Comparison of ENCODE assay signal across 26 cellular contexts in genomic region chr7:37071124-37071523, GRCh38.
DNase-seq lines count a peak whose midpoint lies in the region; ATAC-seq and TF ChIP-seq lines count a peak whose summit lies in the region.
"Had no signal": no experiment of that assay in that cellular context is flagged by ENCODE, and none has a peak within 500 bp of the region (broad histone marks: within the 10 kb centered on the region; RNA-seq: fewer than 3 reads in every experiment).

No MANE protein-coding gene starts in this region.

- TF ChIP-seq EP300 in SK-N-SH (IDR thresholded peaks at IDR 0.05; ENCODE audit: borderline replicate concordance in 1 of 2, low read depth in 1 of 2, low read length in 1 of 2) = no peak

- no peak overlapping the region for H3K4me3 Mint-ChIP-seq in activated T-cell treated with anti-CD3 and anti-CD28 coated beads, Interleukin-2, amount 50 U/mL, for 4 hours
- H3K4me3 Mint-ChIP-seq in activated T-helper 1 cell treated with anti-CD3 and anti-CD28 coated beads, Interleukin-12 subunit alpha, Interleukin-12 subunit beta, Interleukin-2, Interleukin-4 antibody, amounts not matched to agents 30 ng/mL and 10 ng/mL and 1 ng/mL, durations not matched to agents 14 hours and 24 hours and 36 hours = peak overlapping the region; percentile 6
- peak overlapping the region; percentile 64 for H3K4me3 Mint-ChIP-seq in activated T-helper 17 cell treated with anti-CD3 and anti-CD28 coated beads, Interleukin-2, amount 50 U/mL, for 72 hours
- H3K4me3 Mint-ChIP-seq in stimulated activated effector memory CD8-positive, alpha-beta T cell treated with anti-CD3 and anti-CD28 coated beads, Interleukin-12 subunit alpha, Interleukin-12 subunit beta, amount 100 ng/mL, for 72 hours = peak overlapping the region; percentile 13
- H3K4me3 Mint-ChIP-seq: CD4-positive, alpha-beta memory T cell had no signal

- intact Hi-C loops in activated T-helper 1 cell treated with anti-CD3 and anti-CD28 coated beads, Interleukin-12 subunit alpha, Interleukin-12 subunit beta, Interleukin-2, Interleukin-4 antibody, amounts not matched to agents 30 ng/mL and 10 ng/mL and 1 ng/mL, durations not matched to agents 14 hours and 24 hours and 36 hours (cut with micrococcal nuclease) = loop anchor here (1.0 to 5.0 kb wide), 5 partner anchors 39 to 472 kb away; no protein-coding TSS in a partner anchor

- H3K27me3 Mint-ChIP-seq in activated T-cell treated with anti-CD3 and anti-CD28 coated beads, Interleukin-2, amount 50 U/mL, for 4 hours (ENCODE audit: low read depth) = no peaks in the 10 kb centered on the region
- no peaks in the 10 kb centered on the region for H3K27me3 Mint-ChIP-seq in activated T-helper 1 cell treated with anti-CD3 and anti-CD28 coated beads, Interleukin-12 subunit alpha, Interleukin-12 subunit beta, Interleukin-2, Interleukin-4 antibody, amounts not matched to agents 30 ng/mL and 10 ng/mL and 1 ng/mL, durations not matched to agents 14 hours and 24 hours and 36 hours (ENCODE audit: insufficient read depth)
- no peaks in the 10 kb centered on the region for H3K27me3 Mint-ChIP-seq in activated T-helper 17 cell treated with anti-CD3 and anti-CD28 coated beads, Interleukin-2, amount 50 U/mL, for 72 hours
- H3K27me3 Mint-ChIP-seq: CD4-positive, alpha-beta memory T cell had no signal

- no peaks in the 10 kb centered on the region for H3K79me2 ChIP-seq in SK-N-SH (ENCODE audit: insufficient read depth)

- H3K9ac ChIP-seq in SK-N-SH = no peak overlapping the region
- H3K9ac ChIP-seq: GM23248 had no signal

- no peak overlapping the region for H2AFZ ChIP-seq in SK-N-SH (ENCODE audit: low read depth)
- H2AFZ ChIP-seq: GM23248 had no signal

- no peaks in the 10 kb centered on the region for H3K4me1 ChIP-seq in SK-N-SH (ENCODE audit: control insufficient read depth in 1 of 2, insufficient read depth in 2 of 2, low read depth in 1 of 2, low read length in 1 of 2)
- H3K4me1 ChIP-seq: Caco-2 had no signal

- POLR2A ChIA-PET in SK-N-SH (lab: Yijun Ruan, JAX) = no interaction called here

- H3F3A ChIP-seq in SK-N-SH (replicated peaks; ENCODE audit: insufficient read depth) = no peaks in the 10 kb centered on the region

- peak overlapping the region; percentile 73 for H3K27ac Mint-ChIP-seq in activated T-helper 1 cell treated with anti-CD3 and anti-CD28 coated beads, Interleukin-12 subunit alpha, Interleukin-12 subunit beta, Interleukin-2, Interleukin-4 antibody, amounts not matched to agents 30 ng/mL and 10 ng/mL and 1 ng/mL, durations not matched to agents 14 hours and 24 hours and 36 hours
- peak overlapping the region; percentile 85 for H3K27ac Mint-ChIP-seq in activated T-helper 17 cell treated with anti-CD3 and anti-CD28 coated beads, Interleukin-2, amount 50 U/mL, for 72 hours
- no peak overlapping the region for H3K27ac Mint-ChIP-seq in stimulated activated effector memory CD8-positive, alpha-beta T cell treated with anti-CD3 and anti-CD28 coated beads, Interleukin-12 subunit alpha, Interleukin-12 subunit beta, amount 100 ng/mL, for 72 hours

- H3K9me2 ChIP-seq in SK-N-SH = no peaks in the 10 kb centered on the region; the same call in 1 of the 2 replicates

- no peak for DNase-seq in activated T-cell treated with anti-CD3 and anti-CD28 coated beads, Interleukin-2, amount 50 U/mL, for 4 hours
- DNase-seq in activated T-cell treated with anti-CD3 and anti-CD28 coated beads for 4 hours (no peak), SK-N-SH (no peak), G401 (ENCODE audit: low spot score) (no peak)
- DNase-seq in activated T-helper 1 cell treated with anti-CD3 and anti-CD28 coated beads, Interleukin-12 subunit alpha, Interleukin-12 subunit beta, Interleukin-2, Interleukin-4 antibody, amounts not matched to agents 30 ng/mL and 10 ng/mL and 1 ng/mL, durations not matched to agents 14 hours and 24 hours and 36 hours (ENCODE audit: low spot score) = no peak
- no peak for DNase-seq in stimulated activated effector memory CD8-positive, alpha-beta T cell treated with anti-CD3 and anti-CD28 coated beads, Interleukin-12 subunit alpha, Interleukin-12 subunit beta, amount 100 ng/mL, for 72 hours (ENCODE audit: low spot score in 2 of 2)
- DNase-seq: C1 segment of cervical spinal cord; Caco-2; CD4-positive, alpha-beta memory T cell; GDM1; GM23248; H7; Kasumi-1; NCI-H1092 treated with DMSO at 0.1 percent for 48 hours; NCI-H1436; NCI-H187; NCI-H2081 treated with DMSO at 0.1 percent for 48 hours; NCI-H2171; NCI-H226; NCI-H510A; NCI-H69; Right ventricle myocardium superior; RPMI8226 had no signal

- H3K9me3 ChIP-seq in SK-N-SH = no peaks in the 10 kb centered on the region
- H3K9me3 ChIP-seq: Caco-2 had no signal

- in situ Hi-C loops in G401 (cut with HindIII; ENCODE audit: low sequenced_read_pairs) = no loop called here

- 33% methylated on average over 2 of the region's 2 CpGs for WGBS in SK-N-SH (ENCODE audit: low lambda C conversion rate)

- no peaks in the 10 kb centered on the region for H3K27me3 ChIP-seq in SK-N-SH (ENCODE audit: insufficient read depth)

- ATAC-seq in activated T-cell treated with anti-CD3 and anti-CD28 coated beads, Interleukin-2, amount 50 U/mL, for 4 hours = peak; percentile 57 to 71
- ATAC-seq in activated T-helper 17 cell treated with anti-CD3 and anti-CD28 coated beads, Interleukin-2, amount 50 U/mL, for 72 hours (replicated peaks) = peak; percentile 79
- no peak for ATAC-seq in stimulated activated effector memory CD8-positive, alpha-beta T cell treated with anti-CD3 and anti-CD28 coated beads, Interleukin-12 subunit alpha, Interleukin-12 subunit beta, amount 100 ng/mL, for 72 hours
- ATAC-seq: GM12878, K562 had no signal

- no peak overlapping the region for H3K4me3 ChIP-seq in SK-N-SH (ENCODE audit: low read depth in 2 of 2, low read length in 1 of 2)
- H3K4me3 ChIP-seq: GM12878, GM23248, K562 had no signal

- no peaks in the 10 kb centered on the region for H3K36me3 ChIP-seq in SK-N-SH (replicated peaks in 1 of 2; ENCODE audit: control insufficient read depth in 1 of 2, insufficient read depth in 2 of 2, low read length in 1 of 2)

- no peak for TF ChIP-seq CTCF in SK-N-SH (IDR thresholded peaks at IDR 0.05)

- TF ChIP-seq RAD21 in SK-N-SH (IDR thresholded peaks at IDR 0.05; ENCODE audit: low read length) = no peak

- peaks cover 50% of the 10 kb centered on the region for H3K4me1 Mint-ChIP-seq in activated T-cell treated with anti-CD3 and anti-CD28 coated beads, Interleukin-2, amount 50 U/mL, for 4 hours (ENCODE audit: low read depth)
- peaks cover 48% of the 10 kb centered on the region for H3K4me1 Mint-ChIP-seq in activated T-helper 1 cell treated with anti-CD3 and anti-CD28 coated beads, Interleukin-12 subunit alpha, Interleukin-12 subunit beta, Interleukin-2, Interleukin-4 antibody, amounts not matched to agents 30 ng/mL and 10 ng/mL and 1 ng/mL, durations not matched to agents 14 hours and 24 hours and 36 hours (ENCODE audit: low read depth)
- H3K4me1 Mint-ChIP-seq in activated T-helper 17 cell treated with anti-CD3 and anti-CD28 coated beads, Interleukin-2, amount 50 U/mL, for 72 hours = peaks cover 27% of the 10 kb centered on the region
- peaks cover 31% of the 10 kb centered on the region for H3K4me1 Mint-ChIP-seq in stimulated activated effector memory CD8-positive, alpha-beta T cell treated with anti-CD3 and anti-CD28 coated beads, Interleukin-12 subunit alpha, Interleukin-12 subunit beta, amount 100 ng/mL, for 72 hours

- CTCF ChIA-PET in SK-N-SH (lab: Yijun Ruan, JAX) = interaction anchor here (0.8 to 1.7 kb wide), 4 partner anchors 8 to 111 kb away, joined by 3 to 7 read pairs (median 6); no protein-coding TSS in a partner anchor

- H3K27ac ChIP-seq in SK-N-SH (ENCODE audit: low read depth in 2 of 2, low read length in 1 of 2) = no peak overlapping the region
- H3K27ac ChIP-seq: GM23248 had no signal

- peaks cover 31% of the 10 kb centered on the region for H3K36me3 Mint-ChIP-seq in activated T-cell treated with anti-CD3 and anti-CD28 coated beads, Interleukin-2, amount 50 U/mL, for 4 hours (ENCODE audit: insufficient read depth)
- H3K36me3 Mint-ChIP-seq in activated T-helper 1 cell treated with anti-CD3 and anti-CD28 coated beads, Interleukin-12 subunit alpha, Interleukin-12 subunit beta, Interleukin-2, Interleukin-4 antibody, amounts not matched to agents 30 ng/mL and 10 ng/mL and 1 ng/mL, durations not matched to agents 14 hours and 24 hours and 36 hours (ENCODE audit: low read depth) = peaks cover 32% of the 10 kb centered on the region
- peaks cover 52% of the 10 kb centered on the region for H3K36me3 Mint-ChIP-seq in activated T-helper 17 cell treated with anti-CD3 and anti-CD28 coated beads, Interleukin-2, amount 50 U/mL, for 72 hours (ENCODE audit: low read depth)
- H3K36me3 Mint-ChIP-seq in stimulated activated effector memory CD8-positive, alpha-beta T cell treated with anti-CD3 and anti-CD28 coated beads, Interleukin-12 subunit alpha, Interleukin-12 subunit beta, amount 100 ng/mL, for 72 hours = no peaks in the 10 kb centered on the region

- no peaks in the 10 kb centered on the region for H4K20me1 ChIP-seq in SK-N-SH (ENCODE audit: insufficient read depth)

- H3K4me2 ChIP-seq in SK-N-SH = no peak overlapping the region

- no peaks in the 10 kb centered on the region for H3K9me3 Mint-ChIP-seq in activated T-cell treated with anti-CD3 and anti-CD28 coated beads, Interleukin-2, amount 50 U/mL, for 4 hours
- H3K9me3 Mint-ChIP-seq in activated T-helper 1 cell treated with anti-CD3 and anti-CD28 coated beads, Interleukin-12 subunit alpha, Interleukin-12 subunit beta, Interleukin-2, Interleukin-4 antibody, amounts not matched to agents 30 ng/mL and 10 ng/mL and 1 ng/mL, durations not matched to agents 14 hours and 24 hours and 36 hours = peaks cover 5% of the 10 kb centered on the region
- no peaks in the 10 kb centered on the region for H3K9me3 Mint-ChIP-seq in activated T-helper 17 cell treated with anti-CD3 and anti-CD28 coated beads, Interleukin-2, amount 50 U/mL, for 72 hours
- no peaks in the 10 kb centered on the region for H3K9me3 Mint-ChIP-seq in stimulated activated effector memory CD8-positive, alpha-beta T cell treated with anti-CD3 and anti-CD28 coated beads, Interleukin-12 subunit alpha, Interleukin-12 subunit beta, amount 100 ng/mL, for 72 hours
- H3K9me3 Mint-ChIP-seq: CD4-positive, alpha-beta memory T cell had no signal

TF ChIP-seq in SK-N-SH, 30 proteins besides CTCF, POLR2A, EP300 and RAD21 (continues in another document):
- TF ChIP-seq IRF3 (IDR thresholded peaks at IDR 0.05; ENCODE audit: low read depth, low read length) (no peak), NRF1 (IDR thresholded peaks at IDR 0.05; ENCODE audit: low read depth, low read length) (no peak), FOXM1 (IDR thresholded peaks at IDR 0.05; ENCODE audit: low read depth) (no peak), CHD2 (IDR thresholded peaks at IDR 0.05; ENCODE audit: low read length, partially characterized antibody) (no peak)
